ENCODE assay signal across 24 cellular contexts in the genomic region with DNA sequence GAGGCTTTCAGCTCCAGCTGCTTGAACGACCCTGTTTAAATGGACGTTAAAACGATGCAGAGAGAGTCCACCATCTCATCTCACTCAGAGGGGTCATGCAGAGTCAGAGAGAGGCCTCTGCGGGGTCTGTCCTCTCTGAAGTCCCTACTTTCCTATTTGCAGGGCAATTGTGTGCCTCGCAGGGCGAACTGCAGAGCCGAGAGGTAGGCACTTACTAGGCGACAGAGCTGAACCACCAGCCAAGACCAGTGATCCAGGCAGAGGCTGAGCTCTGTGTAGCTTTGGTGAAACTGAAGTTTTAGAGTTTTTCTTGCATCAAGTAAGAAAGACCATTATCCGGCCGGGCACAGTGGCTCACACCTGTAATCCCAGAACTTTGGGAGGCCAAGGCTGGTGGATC.
DNase-seq lines count a peak whose midpoint lies in the region; ATAC-seq and TF ChIP-seq lines count a peak whose summit lies in the region.
"Had no signal": no experiment of that assay in that cellular context is flagged by ENCODE, and none has a peak within 500 bp of the region (broad histone marks: within the 10 kb centered on the region; RNA-seq: fewer than 3 reads in every experiment).

No MANE protein-coding gene starts in this region.

- no peaks in the 10 kb centered on the region for H3K9me3 ChIP-seq in CD4-positive, alpha-beta T cell (ENCODE audit: control insufficient read depth, low read length)
- H3K9me3 ChIP-seq: BE2C, Caco-2 had no signal

- no peaks in the 10 kb centered on the region for H3K27me3 ChIP-seq in CD4-positive, alpha-beta T cell (ENCODE audit: control insufficient read depth, insufficient read depth, low read length)

- no peak overlapping the region for H3K27ac Mint-ChIP-seq in activated CD4-positive, alpha-beta T cell treated with anti-CD3 and anti-CD28 coated beads, Interleukin-2, amount 10 ng/mL, durations not matched to agents 24 days and 14 days
- no peak overlapping the region for H3K27ac Mint-ChIP-seq in CD4-positive, alpha-beta T cell
- peak overlapping the region; percentile 97 for H3K27ac Mint-ChIP-seq in nephron progenitor cell

- H3K4me3 Mint-ChIP-seq in activated CD4-positive, alpha-beta T cell treated with anti-CD3 and anti-CD28 coated beads, Interleukin-2, amount 10 ng/mL, durations not matched to agents 24 days and 14 days = peak overlapping the region; percentile 17
- peak overlapping the region; percentile 34 for H3K4me3 Mint-ChIP-seq in CD4-positive, alpha-beta T cell
- no peak overlapping the region for H3K4me3 Mint-ChIP-seq in nephron progenitor cell

- intact Hi-C loops in activated CD4-positive, alpha-beta T cell treated with anti-CD3 and anti-CD28 coated beads, Interleukin-2, amount 10 ng/mL, durations not matched to agents 24 days and 14 days (cut with micrococcal nuclease) = no loop called here
- intact Hi-C loops in CD4-positive, alpha-beta T cell (cut with DNase I, micrococcal nuclease) = no loop called here

- no peaks in the 10 kb centered on the region for H3K27me3 Mint-ChIP-seq in activated CD4-positive, alpha-beta T cell treated with anti-CD3 and anti-CD28 coated beads, Interleukin-2, amount 10 ng/mL, durations not matched to agents 24 days and 14 days
- no peaks in the 10 kb centered on the region for H3K27me3 Mint-ChIP-seq in CD4-positive, alpha-beta T cell
- peaks cover 8% of the 10 kb centered on the region for H3K27me3 Mint-ChIP-seq in nephron progenitor cell (ENCODE audit: low read depth, poor library complexity)

- H3K36me3 Mint-ChIP-seq in activated CD4-positive, alpha-beta T cell treated with anti-CD3 and anti-CD28 coated beads, Interleukin-2, amount 10 ng/mL, durations not matched to agents 24 days and 14 days (ENCODE audit: low read depth) = no peaks in the 10 kb centered on the region
- H3K36me3 Mint-ChIP-seq in CD4-positive, alpha-beta T cell (ENCODE audit: low read depth) = no peaks in the 10 kb centered on the region
- H3K36me3 Mint-ChIP-seq in nephron progenitor cell (ENCODE audit: low read depth) = no peaks in the 10 kb centered on the region

- no peak for TF ChIP-seq CTCF in CD4-positive, alpha-beta T cell (IDR thresholded peaks at IDR 0.05)
- no peak for TF ChIP-seq CTCF in RWPE1 (conservative IDR thresholded peaks at IDR 0.05; ENCODE audit: low read depth)
- no peak for TF ChIP-seq CTCF in nephron progenitor cell (IDR thresholded peaks at IDR 0.05)

- POLR2A ChIA-PET in CD4-positive, alpha-beta T cell (lab: Charles Lee) = interaction anchor here (1.4 kb wide), 1 partner anchor 10 kb away, joined by 5 read pairs; no protein-coding TSS in a partner anchor
- POLR2A ChIA-PET in RWPE1 (lab: Yijun Ruan, JAX; ENCODE audit: low non-redundant PET) = no interaction called here

- no peak for ATAC-seq in CD4-positive, alpha-beta T cell (ENCODE audit: poor library complexity)
- ATAC-seq in HG02642 (IDR thresholded peaks at IDR 0.05; ENCODE audit: poor library complexity, unreplicated experiment) = no peak

- DNase-seq in activated CD4-positive, alpha-beta T cell treated with anti-CD3 and anti-CD28 coated beads, Interleukin-2, amount 10 ng/mL, durations not matched to agents 24 days and 14 days = no peak
- no peak for DNase-seq in activated CD4-positive, alpha-beta T cell treated with anti-CD3 and anti-CD28 coated beads for 48 hours
- no peak for DNase-seq in CD4-positive, alpha-beta T cell
- no peak for DNase-seq in RWPE1 (ENCODE audit: low spot score)
- no peak for DNase-seq in nephron progenitor cell
- DNase-seq in NCI-H524 treated with DMSO at 0.1 percent for 48 hours (lab: John Stamatoyannopoulos, UW) = no peak
- no peak for DNase-seq in HPDE6-E6E7 (ENCODE audit: extremely low spot score)
- DNase-seq: ACHN, BE2C, Caco-2, GF-D8, GOT3, HCEC 1CT, KG1, NCI-H1048, NCI-H1417, NCI-H1694, NCI-H2029 treated with DMSO at 0.1 percent for 48 hours, NCI-H2227 treated with DMSO at 0.1 percent for 48 hours, NCI-H69, RPMI8226, SHP77 had no signal

- H3K9me3 Mint-ChIP-seq in activated CD4-positive, alpha-beta T cell treated with anti-CD3 and anti-CD28 coated beads, Interleukin-2, amount 10 ng/mL, durations not matched to agents 24 days and 14 days = no peaks in the 10 kb centered on the region
- no peaks in the 10 kb centered on the region for H3K9me3 Mint-ChIP-seq in CD4-positive, alpha-beta T cell
- H3K9me3 Mint-ChIP-seq in nephron progenitor cell = no peaks in the 10 kb centered on the region

- CTCF ChIA-PET in CD4-positive, alpha-beta T cell (lab: Charles Lee) = no interaction called here
- CTCF ChIA-PET in RWPE1 (lab: Yijun Ruan, JAX) = interaction anchor here (0.6 kb wide), 1 partner anchor 558 kb away, joined by 3 read pairs; no protein-coding TSS in a partner anchor

- H3K27ac ChIP-seq in CD4-positive, alpha-beta T cell (ENCODE audit: low read depth, low read length) = no peak overlapping the region
- H3K27ac ChIP-seq in RWPE1 = peak overlapping the region; percentile 10; the same call in 1 of the 2 replicates
- H3K27ac ChIP-seq: 22Rv1 had no signal

- peaks cover 21% of the 10 kb centered on the region for H3K4me1 Mint-ChIP-seq in activated CD4-positive, alpha-beta T cell treated with anti-CD3 and anti-CD28 coated beads, Interleukin-2, amount 10 ng/mL, durations not matched to agents 24 days and 14 days
- H3K4me1 Mint-ChIP-seq in CD4-positive, alpha-beta T cell (ENCODE audit: low read depth) = peaks cover 10% of the 10 kb centered on the region
- peaks cover 61% of the 10 kb centered on the region for H3K4me1 Mint-ChIP-seq in nephron progenitor cell
